ENCODE assay signal across 23 cellular contexts in the genomic region with DNA sequence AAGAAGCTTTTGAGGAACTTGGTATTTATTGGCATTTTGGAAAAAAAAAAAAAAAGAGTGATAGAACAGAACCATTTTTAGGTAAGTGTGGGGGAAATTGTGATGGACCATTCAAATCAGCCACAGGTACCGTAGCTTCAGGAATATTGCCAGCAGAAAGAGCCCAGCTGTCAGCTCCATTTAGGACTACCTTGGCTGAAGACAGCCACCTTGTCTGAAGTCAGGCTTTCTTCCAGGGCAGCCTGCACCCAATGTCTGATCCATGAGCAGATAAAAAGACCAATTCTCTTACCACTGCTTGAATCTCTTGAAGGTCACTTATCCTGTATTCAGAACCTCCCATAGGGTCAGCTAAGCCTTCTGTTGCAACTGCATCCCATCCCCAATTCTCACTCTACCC.
"Had no signal": no experiment of that assay in that cellular context is flagged by ENCODE, and none has a peak within 500 bp of the region (broad histone marks: within the 10 kb centered on the region; RNA-seq: fewer than 3 reads in every experiment).

No MANE protein-coding gene starts in this region.

- H3K4me1 Mint-ChIP-seq: activated B cell treated with CpG ODN at 0.5 μM for 24 hours had no signal

- H3K4me3 Mint-ChIP-seq: activated B cell treated with CpG ODN at 0.5 μM for 24 hours; activated naive CD4-positive, alpha-beta T cell treated with anti-CD3 and anti-CD28 coated beads for 36 hours; activated naive CD8-positive, alpha-beta T cell treated with anti-CD3 and anti-CD28 coated beads, Interleukin-2, amount 10 ng/mL, durations not matched to agents 7 days and 5 days; activated T-cell treated with anti-CD3 and anti-CD28 coated beads, Interleukin-2, amount 50 U/mL, for 72 hours; stimulated activated effector memory CD8-positive, alpha-beta T cell treated with anti-CD3 and anti-CD28 coated beads, Interleukin-12 subunit alpha, Interleukin-12 subunit beta, amount 100 ng/mL, for 72 hours; stimulated activated naive CD8-positive, alpha-beta T cell treated with anti-CD3 and anti-CD28 coated beads, Interleukin-15, amount 100 ng/mL, for 72 hours had no signal

- H3K27ac ChIP-seq: gastrocnemius medialis, parathyroid adenoma, right lobe of liver, skin epidermis, suprapubic skin, tibial nerve, uterus had no signal

- H3K27ac Mint-ChIP-seq: activated B cell treated with CpG ODN at 0.5 μM for 24 hours; activated naive CD4-positive, alpha-beta T cell treated with anti-CD3 and anti-CD28 coated beads for 36 hours; activated naive CD8-positive, alpha-beta T cell treated with anti-CD3 and anti-CD28 coated beads, Interleukin-2, amount 10 ng/mL, durations not matched to agents 7 days and 5 days; activated T-cell treated with anti-CD3 and anti-CD28 coated beads, Interleukin-2, amount 50 U/mL, for 72 hours had no signal

- H3K27me3 ChIP-seq: gastrocnemius medialis, right lobe of liver, suprapubic skin, tibial nerve, uterus had no signal

- H3K9me3 Mint-ChIP-seq: stimulated activated effector memory CD8-positive, alpha-beta T cell treated with anti-CD3 and anti-CD28 coated beads, Interleukin-12 subunit alpha, Interleukin-12 subunit beta, amount 100 ng/mL, for 72 hours had no signal

- ATAC-seq: activated T-cell treated with anti-CD3 and anti-CD28 coated beads, Interleukin-2, amount 50 U/mL, for 72 hours; gastrocnemius medialis; right lobe of liver; stimulated activated effector memory CD8-positive, alpha-beta T cell treated with anti-CD3 and anti-CD28 coated beads, Interleukin-12 subunit alpha, Interleukin-12 subunit beta, amount 100 ng/mL, for 72 hours; stimulated activated naive CD8-positive, alpha-beta T cell treated with anti-CD3 and anti-CD28 coated beads, Interleukin-15, amount 100 ng/mL, for 72 hours had no signal

- H3K36me3 Mint-ChIP-seq: stimulated activated effector memory CD8-positive, alpha-beta T cell treated with anti-CD3 and anti-CD28 coated beads, Interleukin-12 subunit alpha, Interleukin-12 subunit beta, amount 100 ng/mL, for 72 hours had no signal

- H3K9ac ChIP-seq: parathyroid adenoma had no signal

- H3K9me3 ChIP-seq: gastrocnemius medialis, right lobe of liver, suprapubic skin, tibial nerve, uterus had no signal

- H3K36me3 ChIP-seq: gastrocnemius medialis, right lobe of liver, suprapubic skin, tibial nerve, uterus had no signal

- H2AFZ ChIP-seq: parathyroid adenoma had no signal

- H3K4me1 ChIP-seq: uterus had no signal

- H3K27me3 Mint-ChIP-seq: activated B cell treated with CpG ODN at 0.5 μM for 24 hours; stimulated activated naive CD8-positive, alpha-beta T cell treated with anti-CD3 and anti-CD28 coated beads, Interleukin-15, amount 100 ng/mL, for 72 hours had no signal

- H3K4me3 ChIP-seq: gastrocnemius medialis, right lobe of liver, skin epidermis, suprapubic skin, tibial nerve, uterus had no signal

- FAIRE-seq: bronchial epithelial cell had no signal

- DNase-seq: activated B cell treated with CpG ODN at 0.5 μM for 24 hours; activated CD4-positive, alpha-beta T cell treated with anti-CD3 and anti-CD28 coated beads for 4 hours; activated CD4-positive, alpha-beta T cell treated with anti-CD3 and anti-CD28 coated beads, Interleukin-2, amount 50 U/mL, for 48 hours; activated effector memory CD4-positive, alpha-beta T cell treated with Interleukin-2 at 50 U/mL for 16 hours; activated naive CD4-positive, alpha-beta T cell treated with anti-CD3 and anti-CD28 coated beads for 36 hours; activated naive CD8-positive, alpha-beta T cell treated with anti-CD3 and anti-CD28 coated beads, Interleukin-2, amount 10 ng/mL, durations not matched to agents 7 days and 5 days; activated T-cell treated with anti-CD3 and anti-CD28 coated beads, Interleukin-2, amount 50 U/mL, for 72 hours; amniotic stem cell; effector CD8-positive, alpha-beta T cell; gastrocnemius medialis; hypothalamus; mesenchymal stem cell; nucleus accumbens; right lobe of liver; stimulated activated CD4-positive, alpha-beta T cell treated with anti-CD3 and anti-CD28 coated beads, Interleukin-2, amount 100 ng/mL, for 24 hours; stimulated activated naive CD8-positive, alpha-beta T cell treated with anti-CD3 and anti-CD28 coated beads, Interleukin-15, amount 100 ng/mL, for 72 hours; uterus had no signal
